9 cellular contexts compared by ENCODE assay signal in the genomic region with DNA sequence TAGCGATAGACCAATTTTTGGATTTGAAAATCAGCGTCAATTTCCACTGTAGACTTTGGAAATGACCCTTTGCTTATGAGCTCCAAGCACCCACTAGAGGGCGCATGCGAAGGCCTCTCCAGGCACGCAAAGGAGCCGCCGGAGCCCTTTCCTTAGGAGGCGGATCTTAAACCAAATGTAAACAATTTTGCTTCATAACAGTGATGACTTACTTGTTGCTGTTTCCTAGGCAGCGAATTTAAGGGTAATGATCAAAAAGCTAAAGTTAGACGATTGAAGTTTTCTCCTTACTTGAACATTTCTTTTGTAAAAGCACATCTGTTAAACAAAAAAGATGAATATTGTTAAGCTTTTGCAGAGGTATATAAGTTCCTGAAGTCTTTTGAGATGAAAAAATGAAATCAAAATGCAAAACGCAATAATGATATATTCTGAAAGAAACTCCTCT. TPM values are rescaled to one million over a fixed set of nuclear protein-coding genes. Genes with fewer than 3 reads are reported as not detected.
A peak's percentile ranks its signal among the peaks of the same experiment; 100 is the strongest.
DNase-seq lines count a peak whose midpoint lies in the region; ATAC-seq and TF ChIP-seq lines count a peak whose summit lies in the region.
"Had no signal": no experiment of that assay in that cellular context is flagged by ENCODE, and none has a peak within 500 bp of the region (broad histone marks: within the 10 kb centered on the region; RNA-seq: fewer than 3 reads in every experiment).

No MANE protein-coding gene starts in this region.

- intact Hi-C loops in Calu3 (cut with micrococcal nuclease; ENCODE audit: unreplicated experiment), result loop anchor here (5.0 kb wide), 1 partner anchor 660 kb away; no protein-coding TSS in a partner anchor
- intact Hi-C loops in PC-9 (cut with micrococcal nuclease; ENCODE audit: unreplicated experiment), result loop anchor here (2.0 to 10.0 kb wide), 2 partner anchors 107 to 675 kb away; no protein-coding TSS in a partner anchor
- intact Hi-C loops in naive thymus-derived CD4-positive, alpha-beta T cell (cut with micrococcal nuclease), result loop anchor here (1.0 to 10.0 kb wide), 4 partner anchors 11 to 673 kb away; no protein-coding TSS in a partner anchor

- H3K27ac ChIP-seq in HL-60 (replicated peaks) (no peak overlapping the region), PC-9 (no peak overlapping the region)
- no peak overlapping the region for H3K27ac ChIP-seq in naive thymus-derived CD4-positive, alpha-beta T cell (ENCODE audit: low read depth, low read length)

- H3K27me3 ChIP-seq in HL-60 (ENCODE audit: insufficient read depth, poor library complexity, severe bottlenecking) (peaks cover 6% of the 10 kb centered on the region), PC-9 (ENCODE audit: insufficient read depth, low read depth) (no peaks in the 10 kb centered on the region; the same call in 1 of the 2 replicates)
- H3K27me3 ChIP-seq in naive thymus-derived CD4-positive, alpha-beta T cell (ENCODE audit: control insufficient read depth in 2 of 2, insufficient read depth in 2 of 2, low read length in 2 of 2), result no peaks in the 10 kb centered on the region

- DNase-seq in Calu3 (peak; percentile 76), HL-60 (ENCODE audit: low read depth in 1 of 2, low spot score in 1 of 2) (peak; percentile 46 to 65), PC-9 (peak; percentile 49 to 53), activated T-cell treated with anti-CD3 and anti-CD28 coated beads for 48 hours (ENCODE audit: low read depth) (peak; percentile 67), erythroblast (lab: John Stamatoyannopoulos, UW) (peak; percentile 62 to 76)
- peak; percentile 37 to 73 (median 61) for DNase-seq in naive thymus-derived CD4-positive, alpha-beta T cell
- DNase-seq in stimulated activated CD8-positive, alpha-beta memory T cell treated with anti-CD3 and anti-CD28 coated beads, Interleukin-7, amount 100 ng/mL, for 48 hours (ENCODE audit: extremely low read depth in 1 of 2, low read depth in 1 of 2), result peak; percentile 46 to 67

- no peaks in the 10 kb centered on the region for H3K4me1 ChIP-seq in PC-9 (replicated peaks; ENCODE audit: insufficient read depth)
- no peaks in the 10 kb centered on the region for H3K4me1 ChIP-seq in naive thymus-derived CD4-positive, alpha-beta T cell (ENCODE audit: control insufficient read depth in 2 of 2, insufficient read depth in 2 of 2, low read length in 2 of 2)

- H3K4me2 ChIP-seq in PC-9, result 0 out of 2 replicates have a peak overlapping the region, but pooled peaks have one; percentile 29

- H3K79me2 ChIP-seq in PC-9 (ENCODE audit: low read depth), result no peaks in the 10 kb centered on the region

- H3K4me3 ChIP-seq in HL-60 (replicated peaks; ENCODE audit: insufficient read depth, low read length), result no peak overlapping the region
- no peak overlapping the region for H3K4me3 ChIP-seq in PC-9
- H3K4me3 ChIP-seq in naive thymus-derived CD4-positive, alpha-beta T cell (ENCODE audit: low read length), result no peak overlapping the region

- no peak overlapping the region for H2AFZ ChIP-seq in PC-9

- CTCF ChIA-PET in Calu3 (lab: Charles Lee) (interaction anchor here (0.7 to 1.6 kb wide), 5 partner anchors 28 to 675 kb away, joined by 3 to 6 read pairs (median 3); partner anchors contain the start of gene EXOC2), PC-9 (lab: Charles Lee) (interaction anchor here (0.6 to 1.2 kb wide), 3 partner anchors 11 to 665 kb away, joined by 3 to 6 read pairs (median 3); no protein-coding TSS in a partner anchor)
- CTCF ChIA-PET in naive thymus-derived CD4-positive, alpha-beta T cell (lab: Charles Lee), result interaction anchor here (0.8 to 1.7 kb wide), 5 partner anchors 13 to 218 kb away, joined by 3 to 8 read pairs (median 6); no protein-coding TSS in a partner anchor

- no peaks in the 10 kb centered on the region for H3F3A ChIP-seq in PC-9 (ENCODE audit: insufficient read depth, low read depth)

- TF ChIP-seq CTCF in Calu3 (IDR thresholded peaks at IDR 0.05; ENCODE audit: unreplicated experiment) (peak; percentile 46), HL-60 (IDR thresholded peaks at IDR 0.05; ENCODE audit: insufficient read depth, low read length) (peak; percentile 79), PC-9 (conservative IDR thresholded peaks at IDR 0.05) (peak; percentile 81)

- TF ChIP-seq POLR2A in erythroblast (IDR thresholded peaks at IDR 0.05; ENCODE audit: low read length), result no peak

- H3K27ac Mint-ChIP-seq in Calu3 (ENCODE audit: unreplicated experiment), result no peak overlapping the region
- peak overlapping the region in 1 of 9 donors; percentile 25 for H3K27ac Mint-ChIP-seq in naive thymus-derived CD4-positive, alpha-beta T cell
- H3K27ac Mint-ChIP-seq: dendritic cell treated with granulocyte-macrophage colony-stimulating factor and Interleukin-4, amounts not matched to agents 40 ng/mL and 50 ng/mL, for 4 days had no signal

- no peaks in the 10 kb centered on the region for H3K9me3 Mint-ChIP-seq in Calu3 (ENCODE audit: low read depth, unreplicated experiment)
- H3K9me3 Mint-ChIP-seq in naive thymus-derived CD4-positive, alpha-beta T cell, result no peaks in the 10 kb centered on the region
- H3K9me3 Mint-ChIP-seq: dendritic cell treated with granulocyte-macrophage colony-stimulating factor and Interleukin-4, amounts not matched to agents 40 ng/mL and 50 ng/mL, for 4 days had no signal

- no peaks in the 10 kb centered on the region for H3K9me2 ChIP-seq in PC-9 (ENCODE audit: insufficient read depth)

- no peaks in the 10 kb centered on the region for H3K36me3 Mint-ChIP-seq in Calu3 (ENCODE audit: insufficient read depth, unreplicated experiment)
- H3K36me3 Mint-ChIP-seq in naive thymus-derived CD4-positive, alpha-beta T cell, result peaks cover 0 to 7% (median 0%) of the 10 kb centered on the region in 5 donors

- H3K27me3 Mint-ChIP-seq in Calu3 (ENCODE audit: unreplicated experiment), result peaks cover 54% of the 10 kb centered on the region
- H3K27me3 Mint-ChIP-seq in naive thymus-derived CD4-positive, alpha-beta T cell, result peaks cover 0 to 29% (median 16%) of the 10 kb centered on the region in 5 donors

- POLR2A ChIA-PET in PC-9 (lab: Charles Lee; ENCODE audit: unreplicated experiment), result interaction anchor here (0.5 to 0.6 kb wide), 5 partner anchors 11 to 614 kb away, joined by 4 to 9 read pairs (median 5); no protein-coding TSS in a partner anchor
- POLR2A ChIA-PET in naive thymus-derived CD4-positive, alpha-beta T cell (lab: Charles Lee), result interaction anchor here (0.8 kb wide), 1 partner anchor 30 kb away, joined by 3 read pairs; the partner anchor contains the start of gene EXOC2

- ATAC-seq in naive thymus-derived CD4-positive, alpha-beta T cell, result peak; percentile 89
- no peak for ATAC-seq in GM18858 (IDR thresholded peaks at IDR 0.05; ENCODE audit: unreplicated experiment)

- H3K36me3 ChIP-seq in PC-9 (ENCODE audit: low read depth), result no peaks in the 10 kb centered on the region
- no peaks in the 10 kb centered on the region for H3K36me3 ChIP-seq in naive thymus-derived CD4-positive, alpha-beta T cell (ENCODE audit: control insufficient read depth in 2 of 3, insufficient read depth in 3 of 3, low read length in 3 of 3)

- BruUV-seq in Calu3 (replicated peaks; lab: Mats Ljungman, UMichigan) (no TSS peak), PC-9 (replicated peaks; lab: Mats Ljungman, UMichigan) (no TSS peak)

- no peak overlapping the region for H3K4me3 Mint-ChIP-seq in Calu3 (ENCODE audit: low read depth, unreplicated experiment)
- peak overlapping the region in 1 of 10 donors; percentile 9 for H3K4me3 Mint-ChIP-seq in naive thymus-derived CD4-positive, alpha-beta T cell
- H3K4me3 Mint-ChIP-seq: dendritic cell treated with granulocyte-macrophage colony-stimulating factor and Interleukin-4, amounts not matched to agents 40 ng/mL and 50 ng/mL, for 4 days had no signal

- no peaks in the 10 kb centered on the region for H4K20me1 ChIP-seq in PC-9 (ENCODE audit: insufficient read depth)

- no peaks in the 10 kb centered on the region for H3K9me3 ChIP-seq in PC-9 (ENCODE audit: insufficient read depth, low read depth)
- H3K9me3 ChIP-seq in naive thymus-derived CD4-positive, alpha-beta T cell (ENCODE audit: control insufficient read depth in 2 of 3, low read length in 3 of 3), result no peaks in the 10 kb centered on the region

- H3K4me1 Mint-ChIP-seq in Calu3 (ENCODE audit: low read depth, unreplicated experiment), result no peaks in the 10 kb centered on the region
- peaks cover 0 to 11% (median 6%) of the 10 kb centered on the region in 7 donors for H3K4me1 Mint-ChIP-seq in naive thymus-derived CD4-positive, alpha-beta T cell

RNA-seq across cellular contexts. Expression of gene EXOC2, which starts 29.2 kb away (rescaled TPM):
- total RNA-seq in Calu3 (2022) (13.2 TPM in 2 replicates), PC-9 (2021) (21.3 and 28.2 TPM in 2 replicates)
- total RNA-seq in naive thymus-derived CD4-positive, alpha-beta T cell, result 10 to 100 TPM; 26.7 to 40.6 (median 38.8) TPM
- 10 to 100 TPM; 33.9 to 45.4 TPM for polyA plus RNA-seq in naive thymus-derived CD4-positive, alpha-beta T cell
